Comparison of ENCODE assay signal across 16 cellular contexts in the genomic region with DNA sequence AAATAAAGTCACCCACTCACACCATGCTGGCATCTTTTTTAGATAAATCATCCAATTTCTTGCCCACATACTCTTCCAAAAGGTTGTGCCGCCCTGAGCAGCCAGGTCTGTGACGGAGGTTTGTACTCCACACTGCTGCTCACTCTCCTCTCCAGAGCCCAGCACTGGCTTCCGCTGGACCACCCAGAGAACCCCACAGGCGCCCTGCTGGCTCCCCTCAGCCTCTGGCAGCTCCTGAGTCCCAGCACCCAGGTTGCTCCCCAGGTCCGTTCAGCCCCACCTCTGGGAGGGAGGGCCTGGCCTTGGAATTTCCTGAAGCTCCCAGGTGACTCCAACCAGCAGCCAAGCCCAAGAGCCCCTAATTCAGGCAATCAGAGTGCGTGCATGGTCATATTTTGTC.
DNase-seq lines count a peak whose midpoint lies in the region; ATAC-seq and TF ChIP-seq lines count a peak whose summit lies in the region.
"Had no signal": no experiment of that assay in that cellular context is flagged by ENCODE, and none has a peak within 500 bp of the region (broad histone marks: within the 10 kb centered on the region; RNA-seq: fewer than 3 reads in every experiment).

No MANE protein-coding gene starts in this region.

- H3K9me3 ChIP-seq in upper lobe of right lung, result no peaks in the 10 kb centered on the region
- H3K9me3 ChIP-seq: BLaER1 treated with 17β-estradiol and CSF1 and Interleukin-3, amounts not matched to agents 10 nM and 100 nM; Caco-2 had no signal

- no peaks in the 10 kb centered on the region for H3K4me1 ChIP-seq in upper lobe of right lung
- H3K4me1 ChIP-seq: A549, Caco-2 had no signal

- H3K27me3 Mint-ChIP-seq in chondrocyte (ENCODE audit: low read depth), result peaks cover 25% of the 10 kb centered on the region
- H3K27me3 Mint-ChIP-seq in progenitor cell of endocrine pancreas, result peaks cover 9% of the 10 kb centered on the region
- H3K27me3 Mint-ChIP-seq: CD4-positive, alpha-beta T cell had no signal

- H3K36me3 Mint-ChIP-seq in chondrocyte (ENCODE audit: low read depth), result no peaks in the 10 kb centered on the region
- H3K36me3 Mint-ChIP-seq in progenitor cell of endocrine pancreas (ENCODE audit: insufficient read depth), result no peaks in the 10 kb centered on the region
- H3K36me3 Mint-ChIP-seq: CD8-positive, alpha-beta T cell had no signal

- peak; percentile 63 for DNase-seq in chondrocyte (ENCODE audit: low spot score)
- no peak for DNase-seq in progenitor cell of endocrine pancreas (ENCODE audit: low spot score, unreplicated experiment)
- peak; percentile 41 for DNase-seq in upper lobe of right lung
- no peak for DNase-seq in stimulated activated CD4-positive, alpha-beta T cell treated with anti-CD3 and anti-CD28 coated beads, Interleukin-4, amount 100 ng/mL, for 4 hours
- DNase-seq: Caco-2; Calu3; CD4-positive, alpha-beta T cell; CD8-positive, alpha-beta T cell; DMS79 treated with DMSO at 0.1 percent for 48 hours had no signal

- no peak overlapping the region for H3K27ac ChIP-seq in upper lobe of right lung
- H3K27ac ChIP-seq: 22Rv1; A549; BLaER1 treated with 17β-estradiol and CSF1 and Interleukin-3, amounts not matched to agents 10 nM and 100 nM; C4-2B had no signal

- no peaks in the 10 kb centered on the region for H3K4me1 Mint-ChIP-seq in chondrocyte (ENCODE audit: low read depth)
- H3K4me1 Mint-ChIP-seq in progenitor cell of endocrine pancreas (ENCODE audit: low read depth), result no peaks in the 10 kb centered on the region

- no peaks in the 10 kb centered on the region for H3K27me3 ChIP-seq in upper lobe of right lung
- H3K27me3 ChIP-seq: BLaER1 treated with 17β-estradiol and CSF1 and Interleukin-3, amounts not matched to agents 10 nM and 100 nM had no signal

- no peak for TF ChIP-seq CTCF in chondrocyte (IDR thresholded peaks at IDR 0.05)
- no peak for TF ChIP-seq CTCF in progenitor cell of endocrine pancreas (IDR thresholded peaks at IDR 0.05; ENCODE audit: unreplicated experiment)
- no peak for TF ChIP-seq CTCF in upper lobe of right lung (IDR thresholded peaks at IDR 0.05)

- no peak overlapping the region for H3K27ac Mint-ChIP-seq in chondrocyte (ENCODE audit: unreplicated experiment)
- peak overlapping the region; percentile 62 for H3K27ac Mint-ChIP-seq in progenitor cell of endocrine pancreas
- H3K27ac Mint-ChIP-seq: B cell; CD4-positive, alpha-beta T cell; CD8-positive, alpha-beta T cell had no signal

- intact Hi-C loops in upper lobe of right lung (cut with DNase I), result no loop called here

- H3K4me3 Mint-ChIP-seq in chondrocyte (ENCODE audit: unreplicated experiment), result no peak overlapping the region
- no peak overlapping the region for H3K4me3 Mint-ChIP-seq in progenitor cell of endocrine pancreas (ENCODE audit: low read depth)
- H3K4me3 Mint-ChIP-seq: B cell; CD4-positive, alpha-beta T cell; CD8-positive, alpha-beta T cell had no signal

- H3K9me3 Mint-ChIP-seq in chondrocyte (ENCODE audit: low read depth), result no peaks in the 10 kb centered on the region
- H3K9me3 Mint-ChIP-seq in progenitor cell of endocrine pancreas (ENCODE audit: low read depth), result no peaks in the 10 kb centered on the region
- H3K9me3 Mint-ChIP-seq: CD4-positive, alpha-beta T cell; CD8-positive, alpha-beta T cell had no signal

- no peaks in the 10 kb centered on the region for H3K36me3 ChIP-seq in upper lobe of right lung
- H3K36me3 ChIP-seq: BLaER1 treated with 17β-estradiol and CSF1 and Interleukin-3, amounts not matched to agents 10 nM and 100 nM had no signal

- ATAC-seq in upper lobe of right lung (no peak), GM19463 (IDR thresholded peaks at IDR 0.05; ENCODE audit: unreplicated experiment) (no peak)
- ATAC-seq: A549; CD8-positive, alpha-beta T cell; GM12878 had no signal

- H3K4me3 ChIP-seq in upper lobe of right lung, result no peak overlapping the region
- H3K4me3 ChIP-seq: A549; BLaER1 treated with 17β-estradiol and CSF1 and Interleukin-3, amounts not matched to agents 10 nM and 100 nM; GM12878 had no signal

Comparison
In these comparisons a context has a peak if more than half of its experiments do, and no peak if none do; other contexts are left out.
1. DNase-seq: peak in chondrocyte (single experiment) and upper lobe of right lung (single experiment); none in progenitor cell of endocrine pancreas (single experiment) and stimulated activated CD4-positive, alpha-beta T cell treated with anti-CD3 and anti-CD28 coated beads, Interleukin-4, amount 100 ng/mL, for 4 hours (0 of 2).